Comparison of ENCODE assay signal across 25 cellular contexts in genomic region chr22:20641198-20641892, GRCh38.
"Had no signal": no experiment of that assay in that cellular context is flagged by ENCODE, and none has a peak within 500 bp of the region (broad histone marks: within the 10 kb centered on the region; RNA-seq: fewer than 3 reads in every experiment).

No MANE protein-coding gene starts in this region.

- H3K4me1 ChIP-seq: breast epithelium, Peyer's patch, SJCRH30 had no signal

- H3K36me3 ChIP-seq: breast epithelium, MG63, Peyer's patch, SJCRH30, WERI-Rb-1 had no signal

- ATAC-seq: activated CD4-positive, alpha-beta T cell treated with anti-CD3 and anti-CD28 coated beads for 36 hours; activated T-cell treated with anti-CD3 and anti-CD28 coated beads, Interleukin-2, amount 50 U/mL, for 72 hours had no signal

- H3K27me3 ChIP-seq: Peyer's patch, SJCRH30 had no signal

- H3K9me2 ChIP-seq: SK-N-SH had no signal

- H3K27ac ChIP-seq: breast epithelium, KMS-11, Peyer's patch, RWPE1, SJCRH30, WERI-Rb-1 had no signal

- H3K4me3 ChIP-seq: breast epithelium, MG63, Peyer's patch, SJCRH30 had no signal

- DNase-seq: activated CD4-positive, alpha-beta T cell treated with anti-CD3 and anti-CD28 coated beads for 36 hours; activated CD4-positive, alpha-beta T cell treated with anti-CD3 and anti-CD28 coated beads, Interleukin-2, amount 50 U/mL, for 1 hour; activated naive CD4-positive, alpha-beta T cell; activated T-cell treated with anti-CD3 and anti-CD28 coated beads, Interleukin-2, amount 50 U/mL, for 72 hours; aorta; central memory CD4-positive, alpha-beta T cell; MG63; MV-4-11; NCI-H1092 treated with DMSO at 0.1 percent for 48 hours; NCI-H1417 treated with DMSO at 0.1 percent for 48 hours; NCI-H1694; NCI-H2029 treated with DMSO at 0.1 percent for 48 hours; NCI-H345; NCI-H510A; NCI-H526 treated with DMSO at 0.1 percent for 48 hours; NCI-H82; Right ventricle myocardium superior; SJCRH30; SK-N-SH; T-helper 1 cell; WERI-Rb-1 had no signal

- H3K9ac ChIP-seq: KMS-11, SK-N-SH had no signal

- H3K4me2 ChIP-seq: KMS-11, SK-N-SH had no signal

- H3K9me3 ChIP-seq: breast epithelium, Peyer's patch, SK-N-SH had no signal
